Comparison of ENCODE assay signal across 13 cellular contexts in genomic region chr5:154284433-154284832, GRCh38.
A peak's percentile ranks its signal among the peaks of the same experiment; 100 is the strongest.
DNase-seq lines count a peak whose midpoint lies in the region; ATAC-seq and TF ChIP-seq lines count a peak whose summit lies in the region.
"Had no signal": no experiment of that assay in that cellular context is flagged by ENCODE, and none has a peak within 500 bp of the region (broad histone marks: within the 10 kb centered on the region; RNA-seq: fewer than 3 reads in every experiment).

No MANE protein-coding gene starts in this region.

- peak; percentile 41 for DNase-seq in GM13976 (ENCODE audit: low spot score)
- no peak for DNase-seq in RWPE2 (ENCODE audit: low spot score)
- DNase-seq in endothelial cell (ENCODE audit: low spot score): no peak
- DNase-seq in T-helper 9 cell: no peak
- no peak for DNase-seq in globus pallidus (ENCODE audit: low spot score)
- DNase-seq in activated naive CD4-positive, alpha-beta T cell treated with anti-CD3 and anti-CD28 coated beads, Interleukin-2, amount 50 U/mL, for 16 hours: no peak
- DNase-seq: activated effector memory CD4-positive, alpha-beta T cell treated with Interleukin-2 at 50 U/mL for 16 hours; CD4-positive, CD25-positive, alpha-beta regulatory T cell; kidney; NCI-H1417 treated with DMSO at 0.1 percent for 48 hours; right cardiac atrium had no signal

- peaks cover 38% of the 10 kb centered on the region for H3K4me1 Mint-ChIP-seq in endothelial cell (ENCODE audit: unreplicated experiment)

- no peaks in the 10 kb centered on the region for H3K36me3 ChIP-seq in RWPE2 (ENCODE audit: low read depth)

- TF ChIP-seq CTCF in GM13976 (IDR thresholded peaks at IDR 0.05; ENCODE audit: borderline replicate concordance, control extremely low read depth, extremely low read depth, insufficient read depth, missing control alignments): no peak
- no peak for TF ChIP-seq CTCF in RWPE2 (IDR thresholded peaks at IDR 0.05; ENCODE audit: poor library complexity, severe bottlenecking)
- no peak for TF ChIP-seq CTCF in endothelial cell (IDR thresholded peaks at IDR 0.05; ENCODE audit: unreplicated experiment)

- in situ Hi-C loops in GM13976 (cut with MboI; ENCODE audit: low sequenced_read_pairs, unreplicated experiment): no loop called here

- ATAC-seq in GM21360 (IDR thresholded peaks at IDR 0.05; ENCODE audit: unreplicated experiment) (peak; percentile 96), HG03095 (IDR thresholded peaks at IDR 0.05; ENCODE audit: unreplicated experiment) (peak; percentile 92), RWPE2 (ENCODE audit: low read depth) (no peak)
- ATAC-seq: right cardiac atrium had no signal

- no peak overlapping the region for H3K27ac Mint-ChIP-seq in endothelial cell (ENCODE audit: unreplicated experiment)

- H3K27ac ChIP-seq in RWPE2 (ENCODE audit: poor library complexity, severe bottlenecking): peak overlapping the region; percentile 69

- H3K4me3 ChIP-seq in RWPE2 (ENCODE audit: severe bottlenecking): no peak overlapping the region

- H3K4me3 Mint-ChIP-seq in endothelial cell (ENCODE audit: unreplicated experiment): no peak overlapping the region
- H3K4me3 Mint-ChIP-seq: CD4-positive, CD25-positive, alpha-beta regulatory T cell had no signal

- H3K9me3 Mint-ChIP-seq in endothelial cell (ENCODE audit: unreplicated experiment): no peaks in the 10 kb centered on the region

- no peaks in the 10 kb centered on the region for H3K9me3 ChIP-seq in RWPE2 (ENCODE audit: severe bottlenecking)

- no peaks in the 10 kb centered on the region for H3K36me3 Mint-ChIP-seq in endothelial cell (ENCODE audit: low read depth, unreplicated experiment)

- no peaks in the 10 kb centered on the region for H3K27me3 ChIP-seq in RWPE2 (ENCODE audit: insufficient read depth, poor library complexity, severe bottlenecking)

- H3K27me3 Mint-ChIP-seq in endothelial cell (ENCODE audit: unreplicated experiment): peaks cover 5% of the 10 kb centered on the region
- H3K27me3 Mint-ChIP-seq: CD4-positive, CD25-positive, alpha-beta regulatory T cell had no signal

- H3K4me1 ChIP-seq in RWPE2 (ENCODE audit: insufficient read depth, poor library complexity, severe bottlenecking): peaks cover 35% of the 10 kb centered on the region
